In genomic region chr4:94207469-94208224, GRCh38 we compare ENCODE assay signal across 8 cellular contexts. TPM values are rescaled to one million over a fixed set of nuclear protein-coding genes. Genes with fewer than 3 reads are reported as not detected.
A peak's percentile ranks its signal among the peaks of the same experiment; 100 is the strongest.
DNase-seq lines count a peak whose midpoint lies in the region; ATAC-seq and TF ChIP-seq lines count a peak whose summit lies in the region.

A gene with protein sequence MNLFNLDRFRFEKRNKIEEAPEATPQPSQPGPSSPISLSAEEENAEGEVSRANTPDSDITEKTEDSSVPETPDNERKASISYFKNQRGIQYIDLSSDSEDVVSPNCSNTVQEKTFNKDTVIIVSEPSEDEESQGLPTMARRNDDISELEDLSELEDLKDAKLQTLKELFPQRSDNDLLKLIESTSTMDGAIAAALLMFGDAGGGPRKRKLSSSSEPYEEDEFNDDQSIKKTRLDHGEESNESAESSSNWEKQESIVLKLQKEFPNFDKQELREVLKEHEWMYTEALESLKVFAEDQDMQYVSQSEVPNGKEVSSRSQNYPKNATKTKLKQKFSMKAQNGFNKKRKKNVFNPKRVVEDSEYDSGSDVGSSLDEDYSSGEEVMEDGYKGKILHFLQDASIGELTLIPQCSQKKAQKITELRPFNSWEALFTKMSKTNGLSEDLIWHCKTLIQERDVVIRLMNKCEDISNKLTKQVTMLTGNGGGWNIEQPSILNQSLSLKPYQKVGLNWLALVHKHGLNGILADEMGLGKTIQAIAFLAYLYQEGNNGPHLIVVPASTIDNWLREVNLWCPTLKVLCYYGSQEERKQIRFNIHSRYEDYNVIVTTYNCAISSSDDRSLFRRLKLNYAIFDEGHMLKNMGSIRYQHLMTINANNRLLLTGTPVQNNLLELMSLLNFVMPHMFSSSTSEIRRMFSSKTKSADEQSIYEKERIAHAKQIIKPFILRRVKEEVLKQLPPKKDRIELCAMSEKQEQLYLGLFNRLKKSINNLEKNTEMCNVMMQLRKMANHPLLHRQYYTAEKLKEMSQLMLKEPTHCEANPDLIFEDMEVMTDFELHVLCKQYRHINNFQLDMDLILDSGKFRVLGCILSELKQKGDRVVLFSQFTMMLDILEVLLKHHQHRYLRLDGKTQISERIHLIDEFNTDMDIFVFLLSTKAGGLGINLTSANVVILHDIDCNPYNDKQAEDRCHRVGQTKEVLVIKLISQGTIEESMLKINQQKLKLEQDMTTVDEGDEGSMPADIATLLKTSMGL (plus strand): TSS chr4:94207865. CDS start chr4:94208395, 530 bp downstream.

- peak within 1 kb of the TSS; percentile 66 for H3K9ac ChIP-seq in rectal smooth muscle tissue (ENCODE audit: low read length)

- DNase-seq in NCI-H1930 (lab: John Stamatoyannopoulos, UW) (peak; percentile 93), ascending aorta (ENCODE audit: low spot score in 2 of 2) (peak; percentile 49 to 95), hepatic stellate cell (ENCODE audit: low spot score) (peak; percentile 77), aorta (peak; percentile 96)
- peak; percentile 86 for DNase-seq in T-helper 2 cell treated with Interferon-gamma antibody and Interleukin-4, amounts not matched to agents 5 μg/mL and 100 μg/mL, for 36 hours (ENCODE audit: low spot score)

- H3K27me3 ChIP-seq in ascending aorta (no peaks in the 10 kb centered on the region), rectal smooth muscle tissue (ENCODE audit: control insufficient read depth, insufficient read depth, low read length) (no peaks in the 10 kb centered on the region), aorta (ENCODE audit: control insufficient read depth in 1 of 2, insufficient read depth in 2 of 2, low read length in 1 of 2) (no peaks in the 10 kb centered on the region)

- no peaks in the 10 kb centered on the region for H3K9me3 ChIP-seq in ascending aorta
- H3K9me3 ChIP-seq in aorta (ENCODE audit: control insufficient read depth, low read length): no peaks in the 10 kb centered on the region

- H3K4me1 ChIP-seq in ascending aorta (peaks cover 0 to 15% of the 10 kb centered on the region in 2 donors), rectal smooth muscle tissue (ENCODE audit: control insufficient read depth, insufficient read depth, low read length) (peaks cover 7% of the 10 kb centered on the region), aorta (ENCODE audit: control insufficient read depth in 1 of 2, insufficient read depth in 2 of 2, low read length in 2 of 2) (peaks cover 0 to 2% of the 10 kb centered on the region in 2 donors)

- no peaks in the 10 kb centered on the region for H3K27me3 Mint-ChIP-seq in T-helper 2 cell treated with Interferon-gamma antibody and Interleukin-4, amounts not matched to agents 5 μg/mL and 100 μg/mL, for 36 hours (ENCODE audit: low read depth)

- ATAC-seq in GM18502 (IDR thresholded peaks at IDR 0.05; ENCODE audit: poor library complexity, unreplicated experiment) (peak; percentile 95), HG02970 (IDR thresholded peaks at IDR 0.05; ENCODE audit: low FRiP score, unreplicated experiment) (peak; percentile 98), aorta (ENCODE audit: low FRiP score) (peak; percentile 97)

- intact Hi-C loops in ascending aorta (cut with DNase I): loop anchor here (10.0 kb wide), 1 partner anchor 927 kb away; no protein-coding TSS in a partner anchor
- intact Hi-C loops in aorta (cut with DNase I): no loop called here

- peaks cover 11 to 13% of the 10 kb centered on the region in 2 donors for H3K36me3 ChIP-seq in ascending aorta
- peaks cover under 1% of the 10 kb centered on the region for H3K36me3 ChIP-seq in rectal smooth muscle tissue (ENCODE audit: control insufficient read depth, insufficient read depth, low read length)
- H3K36me3 ChIP-seq in aorta (ENCODE audit: control insufficient read depth in 1 of 2, insufficient read depth in 2 of 2, low read length in 1 of 2): peaks cover 0 to 2% of the 10 kb centered on the region in 2 donors

- peak within 1 kb of the TSS; percentile 98 for H3K4me3 Mint-ChIP-seq in T-helper 2 cell treated with Interferon-gamma antibody and Interleukin-4, amounts not matched to agents 5 μg/mL and 100 μg/mL, for 36 hours

- H3K27ac ChIP-seq in ascending aorta: peak within 1 kb of the TSS; percentile 88 to 91
- H3K27ac ChIP-seq in rectal smooth muscle tissue (ENCODE audit: low read depth, low read length): peak within 1 kb of the TSS; percentile 85
- peak within 1 kb of the TSS; percentile 44 to 45 for H3K27ac ChIP-seq in aorta (ENCODE audit: low read depth in 1 of 2, low read length in 2 of 2)

- H3K4me3 ChIP-seq in ascending aorta (peak within 1 kb of the TSS; percentile 73 to 79), rectal smooth muscle tissue (ENCODE audit: low read length) (peak within 1 kb of the TSS; percentile 81), aorta (ENCODE audit: low read length in 2 of 2) (peak within 1 kb of the TSS; percentile 31 to 82)

- H3K4me1 Mint-ChIP-seq in T-helper 2 cell treated with Interferon-gamma antibody and Interleukin-4, amounts not matched to agents 5 μg/mL and 100 μg/mL, for 36 hours (ENCODE audit: low read depth): peaks cover 24% of the 10 kb centered on the region

- 0 to 1% methylated on average over 57 of the region's 57 CpGs for WGBS in aorta, 2 donors

- H3K27ac Mint-ChIP-seq in T-helper 2 cell treated with Interferon-gamma antibody and Interleukin-4, amounts not matched to agents 5 μg/mL and 100 μg/mL, for 36 hours: peak within 1 kb of the TSS; percentile 100

- H3K9me3 Mint-ChIP-seq in T-helper 2 cell treated with Interferon-gamma antibody and Interleukin-4, amounts not matched to agents 5 μg/mL and 100 μg/mL, for 36 hours: no peaks in the 10 kb centered on the region

- peaks cover 28% of the 10 kb centered on the region for H3K36me3 Mint-ChIP-seq in T-helper 2 cell treated with Interferon-gamma antibody and Interleukin-4, amounts not matched to agents 5 μg/mL and 100 μg/mL, for 36 hours (ENCODE audit: low read depth)

- TF ChIP-seq CTCF in ascending aorta (IDR thresholded peaks at IDR 0.05): no peak

RNA-seq across cellular contexts. Expression of the gene that starts here (rescaled TPM):
- 3.3 TPM for total RNA-seq in ascending aorta
- 10 to 100 TPM; 22.6 to 27.8 TPM for total RNA-seq in aorta
- 1 to 10 TPM; 2.9 to 7.7 TPM for polyA plus RNA-seq in aorta

Comparison
In these comparisons a context has a peak if more than half of its experiments do, and no peak if none do; other contexts are left out.
1. Peak in every context shown above with its lines: DNase-seq, ATAC-seq, H3K4me3 ChIP-seq and H3K27ac ChIP-seq.